ENCODE assay signal across 8 cellular contexts in genomic region chr19:44643605-44644390, GRCh38. TPM values are rescaled to one million over a fixed set of nuclear protein-coding genes. Genes with fewer than 3 reads are reported as not detected.
DNase-seq lines count a peak whose midpoint lies in the region; ATAC-seq, FAIRE-seq and TF ChIP-seq lines count a peak whose summit lies in the region.

TSS of gene PVR (plus strand) at chr19:44643910. CDS start at chr19:44644097, 187 bp downstream.

- H3K4me3 Mint-ChIP-seq in GM23338 = peak within 1 kb of the TSS; percentile 91

- no peaks in the 10 kb centered on the region for H3K9me3 ChIP-seq in A549

- CTCF ChIA-PET in A549 (lab: Yijun Ruan, JAX) = interaction anchor here (0.6 to 6.1 kb wide), 17 partner anchors 9 to 127 kb away, joined by 3 to 40 read pairs (median 4); no protein-coding TSS in a partner anchor

- no peak for TF ChIP-seq CTCF in A549 (IDR thresholded peaks at IDR 0.05)
- no peak for TF ChIP-seq CTCF in GM23338 (conservative IDR thresholded peaks at IDR 0.05; ENCODE audit: low read depth in 2 of 2)

- peak in 1 of 2 experiments; percentile 51; a peak in 1 of 5 replicates for TF ChIP-seq EP300 in A549 (IDR thresholded peaks at IDR 0.05)

- POLR2A ChIA-PET in A549 (lab: Yijun Ruan, JAX) = interaction anchor here (0.6 to 2.0 kb wide), 14 partner anchors 9 to 144 kb away, joined by 3 to 21 read pairs (median 4); partner anchors contain the start of gene ZNF180

- H3K36me3 Mint-ChIP-seq in GM23338 (ENCODE audit: low read depth) = peaks cover 8% of the 10 kb centered on the region; the same call in 1 of the 3 replicates

- H3K4me1 Mint-ChIP-seq in GM23338 = peaks cover 4% of the 10 kb centered on the region; the same call in 2 of the 3 replicates

- peak within 1 kb of the TSS; percentile 56; the same call in 1 of the 2 replicates for H3K27ac Mint-ChIP-seq in GM23338

- no peaks in the 10 kb centered on the region; the same call in 1 of the 2 replicates for H3F3A ChIP-seq in GM23338 (replicated peaks; ENCODE audit: low read depth)

- peak; percentile 72 for TF ChIP-seq POLR2A in A549 (IDR thresholded peaks at IDR 0.05; ENCODE audit: low read length)

- ATAC-seq in A549 = peak; percentile 86 to 90
- ATAC-seq in GM23338 = peak; percentile 91
- ATAC-seq in esophagus mucosa = peak; percentile 74
- no peak for ATAC-seq in GM18909 (IDR thresholded peaks at IDR 0.05; ENCODE audit: poor library complexity, unreplicated experiment)

- H3K27me3 ChIP-seq in GM23338 (ENCODE audit: insufficient read depth) = peaks cover 15% of the 10 kb centered on the region

- peaks cover 7% of the 10 kb centered on the region; the same call in 1 of the 2 replicates for H3K36me3 ChIP-seq in GM23338 (ENCODE audit: insufficient read depth)

- peak within 1 kb of the TSS; percentile 61 for H3K4me3 ChIP-seq in A549
- H3K4me3 ChIP-seq in GM23338 = peak within 1 kb of the TSS; percentile 93

- H3K79me2 ChIP-seq in GM23338 (replicated peaks; ENCODE audit: insufficient read depth) = peaks cover 11% of the 10 kb centered on the region

- DNase-seq in A549 (ENCODE audit: low read depth in 1 of 2, low spot score in 1 of 2) (peak; percentile 91 to 98), GM23338 (ENCODE audit: low spot score) (peak; percentile 75), NCI-H524 (lab: John Stamatoyannopoulos, UW) (peak; percentile 37 to 66), activated T-cell treated with anti-CD3 and anti-CD28 coated beads for 1 hour (ENCODE audit: low read depth) (peak; percentile 6), midbrain (lab: John Stamatoyannopoulos, UW) (peak; percentile 69)
- DNase-seq in stimulated activated CD8-positive, alpha-beta memory T cell treated with anti-CD3 and anti-CD28 coated beads, Interleukin-7, amount 100 ng/mL, for 24 hours (ENCODE audit: low read depth) = peak; percentile 19

- no peaks in the 10 kb centered on the region for H3K9me2 ChIP-seq in GM23338 (ENCODE audit: insufficient read depth)

- peak; percentile 28 for FAIRE-seq in A549 (lab: Jason Lieb, UNC)

- H3K4me1 ChIP-seq in A549 (peaks cover 75% of the 10 kb centered on the region), GM23338 (ENCODE audit: insufficient read depth) (peaks cover 3% of the 10 kb centered on the region; the same call in 1 of the 2 replicates)

- H3K27me3 Mint-ChIP-seq in GM23338 (ENCODE audit: insufficient read depth, low read depth, poor library complexity) = peaks cover 9% of the 10 kb centered on the region

- peak within 1 kb of the TSS; percentile 91 to 97 for H3K27ac ChIP-seq in A549
- H3K27ac ChIP-seq in GM23338 (ENCODE audit: low read depth) = no peak within 1 kb of the TSS

- peak within 1 kb of the TSS; percentile 96 for H2AFZ ChIP-seq in GM23338

- no peaks in the 10 kb centered on the region for H4K20me1 ChIP-seq in GM23338 (replicated peaks; ENCODE audit: insufficient read depth)

- no peaks in the 10 kb centered on the region; the same call in 2 of the 3 replicates for H3K9me3 Mint-ChIP-seq in GM23338

- H3K4me2 ChIP-seq in A549 (peak within 1 kb of the TSS; percentile 87), GM23338 (peak within 1 kb of the TSS; percentile 88)

- WGBS in A549 (ENCODE audit: missing lambda C conversion rate) = under 1% methylated on average over 47 of the region's 69 CpGs

- no peak; a peak in 1 of 5 replicates for TF ChIP-seq RAD21 in A549 (conservative IDR thresholded peaks at IDR 0.05 in 1 of 2, IDR thresholded peaks at IDR 0.05 in 1 of 2)

TF ChIP-seq in A549, 52 proteins besides CTCF, POLR2A, EP300 and RAD21 (continues in another document):
- TF ChIP-seq CBX8 (IDR thresholded peaks at IDR 0.05) = no peak
- 0 out of 2 replicates have a peak, but pooled peaks have one; percentile 29 for TF ChIP-seq EHF (CRISPR knock-in tag; IDR thresholded peaks at IDR 0.05)
- 0 out of 2 replicates have a peak, but pooled peaks have one; percentile 40 for TF ChIP-seq GATA3 (IDR thresholded peaks at IDR 0.05; ENCODE audit: borderline replicate concordance)
- no peak for TF ChIP-seq ZFP36 (IDR thresholded peaks at IDR 0.05; ENCODE audit: borderline replicate concordance, partially characterized antibody)
- peak; percentile 77 to 94; a peak in 4 of 5 replicates for TF ChIP-seq JUN (IDR thresholded peaks at IDR 0.05)
- TF ChIP-seq HDAC2 (IDR thresholded peaks at IDR 0.05) = no peak
- no peak for TF ChIP-seq FOXS1 (CRISPR knock-in tag; IDR thresholded peaks at IDR 0.05)
- peak; percentile 59; the same call in 1 of the 2 replicates for TF ChIP-seq HOXB5 (CRISPR knock-in tag; IDR thresholded peaks at IDR 0.05)
- TF ChIP-seq TFCP2L1 (CRISPR knock-in tag; IDR thresholded peaks at IDR 0.05) = no peak
- TF ChIP-seq SREBF2 (IDR thresholded peaks at IDR 0.05) = no peak
- TF ChIP-seq PHF8 (IDR thresholded peaks at IDR 0.05; ENCODE audit: borderline replicate concordance, low read depth) = peak; percentile 56
- TF ChIP-seq E2F6 (IDR thresholded peaks at IDR 0.05; ENCODE audit: borderline replicate concordance, low read depth) = peak; percentile 79
- peak; percentile 66; the same call in 2 of the 3 replicates for TF ChIP-seq BCL3 (IDR thresholded peaks at IDR 0.05)
- peak; percentile 47; the same call in 1 of the 2 replicates for TF ChIP-seq TP53 (CRISPR knock-in tag; IDR thresholded peaks at IDR 0.05)
- TF ChIP-seq ZNF302 (CRISPR knock-in tag; IDR thresholded peaks at IDR 0.05) = no peak
- TF ChIP-seq POLR2AphosphoS2 (conservative IDR thresholded peaks at IDR 0.05; ENCODE audit: low read length) = no peak

TF ChIP-seq in GM23338, 12 proteins besides CTCF, POLR2A, EP300 and RAD21:
- peak; percentile 65 for TF ChIP-seq POLR2AphosphoS5 (IDR thresholded peaks at IDR 0.05; ENCODE audit: low read depth)
- no peak for TF ChIP-seq STAT1 (IDR thresholded peaks at IDR 0.05; ENCODE audit: unreplicated experiment)
TF ChIP-seq in GM23338: peak in this region for 1.

RNA-seq across cellular contexts. Expression of gene PVR, which starts in this region (rescaled TPM):
- polyA plus RNA-seq in A549 (2011; rRNA removed) = 108 and 110 TPM in 2 replicates
- polyA plus RNA-seq in A549 (2012; cell fraction: cytosol; rRNA removed) = 103 and 142 TPM in 2 replicates
- polyA plus RNA-seq in A549 (2012; cell fraction: nucleus; rRNA removed) = 163 and 226 TPM in 2 replicates
- 86.2 to 98.1 TPM (median 90.3 TPM) in 3 replicates for polyA plus RNA-seq in A549 (2017; fragmentation: RNase III; extraction: RNeasy Plus Mini Kit Qiagen cat#74134 plus additional on column Dnase treatment)
- 145 and 164 TPM in 2 replicates for polyA minus RNA-seq in A549 (2011; rRNA and poly(A)+ RNA removed)
- 15.0 and 19.0 TPM in 2 replicates for total RNA-seq in GM23338 (2014; rRNA removed; shearing (Covaris generic))
- polyA plus RNA-seq in GM23338 (2016; fragmentation: Nextera tagmentation; extraction: Ambion mirVana) = 3.6 and 4.8 TPM in 2 replicates
- total RNA-seq in esophagus mucosa = 11.8 TPM

Comparison
In these comparisons a context has a peak if more than half of its experiments do, and no peak if none do; other contexts are left out.
1. RNA of gene PVR (polyA plus RNA-seq): 86.2 to 226 TPM in A549; 3.6 to 4.8 TPM in GM23338; every median in the first group is over 10 times any median in the second.
2. DNase-seq: peak in every context shown above with its lines; median percentile 94 in A549; 75 in GM23338; 69 in midbrain; 52 in NCI-H524; 19 in stimulated activated CD8-positive, alpha-beta memory T cell treated with anti-CD3 and anti-CD28 coated beads, Interleukin-7, amount 100 ng/mL, for 24 hours; 6 in activated T-cell treated with anti-CD3 and anti-CD28 coated beads for 1 hour.